In the genomic region with DNA sequence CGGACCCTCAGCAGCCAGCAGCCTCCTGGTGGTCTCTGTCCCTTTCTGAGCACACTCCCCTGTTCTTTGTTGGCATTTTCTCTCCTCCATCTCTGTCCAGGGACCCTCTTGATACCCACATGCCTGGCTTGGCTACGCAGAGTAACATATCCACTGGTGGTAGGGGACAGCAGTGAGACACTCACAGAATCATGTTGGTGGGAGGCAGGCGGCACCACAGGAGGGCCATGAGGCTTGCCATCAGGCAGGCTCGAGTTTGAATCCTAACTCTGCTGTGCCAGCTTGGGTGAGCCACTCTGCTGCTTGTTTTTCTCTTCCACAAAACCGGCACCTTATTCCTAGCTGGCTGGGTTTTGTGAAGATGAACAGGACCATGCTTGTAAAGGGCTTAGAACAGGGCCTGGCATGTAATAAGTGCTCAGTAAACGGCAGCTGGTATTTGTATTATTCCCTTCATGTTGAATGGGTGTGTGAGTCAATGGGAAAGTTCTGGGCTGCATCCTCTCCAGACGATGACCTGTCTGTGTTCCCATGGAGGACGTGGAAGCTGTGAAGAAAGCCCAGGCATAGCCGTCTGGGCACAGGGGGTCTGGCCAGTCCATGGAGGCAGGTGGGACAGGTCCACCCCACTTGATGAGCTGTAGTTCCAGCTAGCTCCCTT, we compare ENCODE assay signal across 12 cellular contexts. TPM values are rescaled to one million over a fixed set of nuclear protein-coding genes. Genes with fewer than 3 reads are reported as not detected.
A peak's percentile ranks its signal among the peaks of the same experiment; 100 is the strongest.
DNase-seq lines count a peak whose midpoint lies in the region; ATAC-seq, FAIRE-seq and TF ChIP-seq lines count a peak whose summit lies in the region.
"Had no signal": no experiment of that assay in that cellular context is flagged by ENCODE, and none has a peak within 500 bp of the region (broad histone marks: within the 10 kb centered on the region; RNA-seq: fewer than 3 reads in every experiment).

No MANE protein-coding gene starts in this region.

- TF ChIP-seq CTCF in left ventricle myocardium inferior (IDR thresholded peaks at IDR 0.05; ENCODE audit: borderline replicate concordance): no peak
- TF ChIP-seq CTCF in bronchial epithelial cell (IDR thresholded peaks at IDR 0.05; ENCODE audit: insufficient read depth, low read length, severe bottlenecking): no peak
- TF ChIP-seq CTCF in vagina (IDR thresholded peaks at IDR 0.05): no peak

- H3K14ac ChIP-seq in mesenchymal stem cell (ENCODE audit: low read length in 2 of 2): no peak overlapping the region

- H3K27me3 ChIP-seq in left ventricle myocardium inferior (ENCODE audit: low read depth) (peaks cover 24% of the 10 kb centered on the region), bronchial epithelial cell (ENCODE audit: control insufficient read depth, insufficient read depth, low read length) (peaks cover 4% of the 10 kb centered on the region), mesenchymal stem cell (ENCODE audit: control insufficient read depth in 1 of 2, insufficient read depth in 1 of 2, low read length in 2 of 2) (peaks cover 8 to 26% of the 10 kb centered on the region in 2 experiments), vagina (no peaks in the 10 kb centered on the region)

- no peak overlapping the region for H3K23ac ChIP-seq in mesenchymal stem cell (ENCODE audit: low read length in 2 of 2)

- H4K8ac ChIP-seq in mesenchymal stem cell (ENCODE audit: low read length): no peak overlapping the region

- peak overlapping the region; percentile 6 for H2BK120ac ChIP-seq in mesenchymal stem cell (ENCODE audit: low read depth, low read length)

- H3K4me3 ChIP-seq in left ventricle myocardium inferior (peak overlapping the region; percentile 80), bronchial epithelial cell (ENCODE audit: low read depth, low read length) (no peak overlapping the region), mesenchymal stem cell (ENCODE audit: insufficient read depth in 1 of 2, low read depth in 1 of 2, low read length in 2 of 2) (no peak overlapping the region), vagina (peak overlapping the region in 1 of 2 donors; percentile 71)

- peak overlapping the region in 1 of 2 experiments; percentile 22 for H3K4ac ChIP-seq in mesenchymal stem cell (ENCODE audit: low read depth in 1 of 2, low read length in 2 of 2)

- no peak for TF ChIP-seq POLR2A in vagina (IDR thresholded peaks at IDR 0.05)

- H3K18ac ChIP-seq in mesenchymal stem cell (ENCODE audit: low read depth in 1 of 2, low read length in 2 of 2): peak overlapping the region in 1 of 2 experiments; percentile 85

- peak overlapping the region; percentile 42 for H2AK5ac ChIP-seq in mesenchymal stem cell (ENCODE audit: low read length, severe bottlenecking)

- 77% methylated on average over 9 of the region's 9 CpGs for WGBS in mesenchymal stem cell

- H2BK12ac ChIP-seq in mesenchymal stem cell (ENCODE audit: low read length in 2 of 2): peak overlapping the region; percentile 9 to 46

- H3K79me1 ChIP-seq in mesenchymal stem cell (replicated peaks; ENCODE audit: low read length, poor library complexity, severe bottlenecking): peaks cover 11% of the 10 kb centered on the region

- H3K9me3 ChIP-seq in left ventricle myocardium inferior (replicated peaks): no peaks in the 10 kb centered on the region
- no peaks in the 10 kb centered on the region for H3K9me3 ChIP-seq in mesenchymal stem cell (ENCODE audit: control insufficient read depth, low read length)
- no peaks in the 10 kb centered on the region for H3K9me3 ChIP-seq in vagina

- intact Hi-C loops in left ventricle myocardium inferior (cut with micrococcal nuclease): loop anchor here (10.0 kb wide), 2 partner anchors 67 to 117 kb away; no protein-coding TSS in a partner anchor
- intact Hi-C loops in Right ventricle myocardium superior (cut with DNase I): no loop called here
- intact Hi-C loops in vagina (cut with DNase I): no loop called here
- intact Hi-C loops in Right ventricle myocardium inferior (cut with DNase I): loop anchor here (2.0 kb wide), 2 partner anchors 19 to 81 kb away; no protein-coding TSS in a partner anchor

- no peak for FAIRE-seq in bronchial epithelial cell (lab: Jason Lieb, UNC)
- FAIRE-seq: small intestine had no signal

- H3K4me1 ChIP-seq in left ventricle myocardium inferior (peaks cover 45% of the 10 kb centered on the region), mesenchymal stem cell (ENCODE audit: control insufficient read depth, insufficient read depth, low read depth, low read length) (peaks cover 46% of the 10 kb centered on the region), vagina (peaks cover 79% of the 10 kb centered on the region)

- ATAC-seq in Right ventricle myocardium superior (ENCODE audit: poor library complexity): no peak
- ATAC-seq in Right ventricle myocardium inferior: no peak

- no peak for DNase-seq in left ventricle myocardium inferior
- no peak for DNase-seq in Right ventricle myocardium superior
- peak; percentile 85 for DNase-seq in bronchial epithelial cell (ENCODE audit: low read depth)
- peak; percentile 82 for DNase-seq in mesenchymal stem cell
- no peak for DNase-seq in vagina (ENCODE audit: extremely low spot score in 2 of 2)
- DNase-seq in stimulated activated CD4-positive, alpha-beta T cell treated with anti-CD3 and anti-CD28 coated beads, Interleukin-2, amount 100 ng/mL, for 48 hours: no peak
- no peak for DNase-seq in NCI-H2107 treated with DMSO at 0.1 percent for 48 hours (lab: John Stamatoyannopoulos, UW; ENCODE audit: unreplicated experiment)
- DNase-seq in Right ventricle myocardium inferior (ENCODE audit: missing footprints): no peak
- DNase-seq: effector CD8-positive, alpha-beta T cell; NCI-H1048; small intestine had no signal

- H3K36me3 ChIP-seq in left ventricle myocardium inferior (no peaks in the 10 kb centered on the region), bronchial epithelial cell (ENCODE audit: control insufficient read depth, insufficient read depth, low read length) (no peaks in the 10 kb centered on the region), mesenchymal stem cell (ENCODE audit: control insufficient read depth in 1 of 2, insufficient read depth in 2 of 2, low read depth in 1 of 2, low read length in 2 of 2) (peaks cover 0 to 11% of the 10 kb centered on the region in 2 experiments), vagina (no peaks in the 10 kb centered on the region)

- H3K4me2 ChIP-seq in mesenchymal stem cell (ENCODE audit: low read length, poor library complexity, severe bottlenecking): peak overlapping the region; percentile 55

- peak overlapping the region; percentile 70 for H4K91ac ChIP-seq in mesenchymal stem cell (ENCODE audit: low read length)

- no peak overlapping the region for H2AFZ ChIP-seq in mesenchymal stem cell (ENCODE audit: low read depth, low read length)

- no peak overlapping the region for H3K9ac ChIP-seq in mesenchymal stem cell (ENCODE audit: low read length)

- H3K27ac ChIP-seq in left ventricle myocardium inferior (replicated peaks): no peak overlapping the region
- H3K27ac ChIP-seq in mesenchymal stem cell (ENCODE audit: low read length, poor library complexity, severe bottlenecking): no peak overlapping the region
- H3K27ac ChIP-seq in vagina: peak overlapping the region; percentile 86

- no peak overlapping the region for H2BK5ac ChIP-seq in mesenchymal stem cell (ENCODE audit: low read depth, low read length, poor library complexity, severe bottlenecking)

- H2BK15ac ChIP-seq in mesenchymal stem cell (ENCODE audit: low read depth, poor library complexity, severe bottlenecking): no peak overlapping the region

RNA-seq across cellular contexts. Expression of a gene that starts 2.3 kb away (rescaled TPM):
- 6.4 TPM for total RNA-seq in left ventricle myocardium inferior
- 8.0 TPM for total RNA-seq in Right ventricle myocardium superior
- total RNA-seq in bronchial epithelial cell: 1.3 and 2.2 TPM in 2 replicates
- 13.9 TPM for polyA plus RNA-seq in mesenchymal stem cell (2013, experiment 1 of 2)
- polyA plus RNA-seq in mesenchymal stem cell (2013, experiment 2 of 2): 12.5 TPM
- 17.2 TPM for total RNA-seq in vagina
- total RNA-seq in Right ventricle myocardium inferior: 9.8 TPM

RNA-seq across cellular contexts. Expression of a gene that starts 58.6 kb away (rescaled TPM):
- total RNA-seq in left ventricle myocardium inferior (not detected), Right ventricle myocardium superior (not detected), bronchial epithelial cell (0.26 TPM in 1 of 2 replicates, not detected in the other), vagina (not detected), Right ventricle myocardium inferior (not detected)
- 0.10 TPM for polyA plus RNA-seq in mesenchymal stem cell (2013, experiment 1 of 2)
- polyA plus RNA-seq in mesenchymal stem cell (2013, experiment 2 of 2): not detected
- total RNA-seq: subcutaneous adipose tissue had no signal

Comparison
In these comparisons a context has a peak if more than half of its experiments do, and no peak if none do; other contexts are left out.
1. intact Hi-C loops: an anchor here in left ventricle myocardium inferior (10.0 kb wide) and Right ventricle myocardium inferior (2.0 kb wide); none called in Right ventricle myocardium superior and vagina.
2. DNase-seq: peak in bronchial epithelial cell (single experiment) and mesenchymal stem cell (single experiment); none in left ventricle myocardium inferior (single experiment), Right ventricle myocardium superior (single experiment), vagina (0 of 2), stimulated activated CD4-positive, alpha-beta T cell treated with anti-CD3 and anti-CD28 coated beads, Interleukin-2, amount 100 ng/mL, for 48 hours (0 of 2), NCI-H2107 treated with DMSO at 0.1 percent for 48 hours (single experiment) and Right ventricle myocardium inferior (single experiment).